In genomic region chr1:28913786-28914227, GRCh38 we compare ENCODE assay signal across 8 cellular contexts. TPM values are rescaled to one million over a fixed set of nuclear protein-coding genes. Genes with fewer than 3 reads are reported as not detected.
A peak's percentile ranks its signal among the peaks of the same experiment; 100 is the strongest.
DNase-seq lines count a peak whose midpoint lies in the region; ATAC-seq, FAIRE-seq and TF ChIP-seq lines count a peak whose summit lies in the region.

No MANE protein-coding gene starts in this region.

- no peaks in the 10 kb centered on the region for H3K36me3 Mint-ChIP-seq in mesothelial cell of epicardium

- H3K9me3 ChIP-seq in HEK293 (ENCODE audit: control insufficient read depth, insufficient read depth, low read depth, low read length) (no peaks in the 10 kb centered on the region), K562 (replicated peaks; ENCODE audit: control insufficient read depth, insufficient read depth, low read depth, low read length) (no peaks in the 10 kb centered on the region)

- ATAC-seq in K562: no peak
- ATAC-seq in HG02678 (IDR thresholded peaks at IDR 0.05; ENCODE audit: unreplicated experiment): no peak
- no peak for ATAC-seq in GM21825 (IDR thresholded peaks at IDR 0.05; ENCODE audit: unreplicated experiment)

- TF ChIP-seq EP300 in K562 (IDR thresholded peaks at IDR 0.05; ENCODE audit: low read length): no peak

- H3K27ac Mint-ChIP-seq in mesothelial cell of epicardium: peak overlapping the region; percentile 91

- H3K27ac ChIP-seq in 22Rv1: peak overlapping the region; percentile 70
- no peak overlapping the region for H3K27ac ChIP-seq in HEK293 (ENCODE audit: extremely low read depth, low read depth, low read length)
- peak overlapping the region; percentile 80 for H3K27ac ChIP-seq in K562 (ENCODE audit: extremely low read depth, low read depth, low read length)

- peaks cover 23% of the 10 kb centered on the region for H3K4me1 Mint-ChIP-seq in mesothelial cell of epicardium

- DNase-seq in K562 (ENCODE audit: extremely low read depth in 1 of 4, low spot score in 3 of 4): no peak
- no peak for DNase-seq in mesothelial cell of epicardium (ENCODE audit: low spot score in 2 of 2, unreplicated experiment in 2 of 2)
- no peak for DNase-seq in kidney glomerular epithelial cell (lab: John Stamatoyannopoulos, UW)
- no peak for DNase-seq in GOT3 (lab: John Stamatoyannopoulos, UW)

- peak overlapping the region; percentile 69 for H3K4me2 ChIP-seq in K562 (ENCODE audit: insufficient read depth, low read length)

- H3K27me3 Mint-ChIP-seq in mesothelial cell of epicardium (ENCODE audit: low read depth): no peaks in the 10 kb centered on the region

- CTCF ChIA-PET in HEK293 (lab: Yijun Ruan, JAX) (interaction anchor here (1.0 to 1.2 kb wide), 5 partner anchors 12 to 120 kb away, joined by 3 to 9 read pairs (median 6); no protein-coding TSS in a partner anchor), K562 (lab: Yijun Ruan, JAX; ENCODE audit: low intra/inter-chr PET ratio) (no interaction called here)

- H3K4me3 ChIP-seq in HEK293 (ENCODE audit: low read depth, low read length) (peak overlapping the region; percentile 22), K562 (peak overlapping the region; percentile 59)

- no peak for TF ChIP-seq RAD21 in K562 (CRISPR knock-in tag; conservative IDR thresholded peaks at IDR 0.05 in 1 of 2, IDR thresholded peaks at IDR 0.05 in 1 of 2)

- H3K27me3 ChIP-seq in K562 (ENCODE audit: control insufficient read depth in 2 of 2, insufficient read depth in 2 of 2, low read length in 2 of 2): no peaks in the 10 kb centered on the region

- TSS peak; percentile 81 for BruUV-seq in K562 (replicated peaks; lab: Mats Ljungman, UMichigan)

- in situ Hi-C loops in K562 (cut with MboI): no loop called here

- intact Hi-C loops in K562 (cut with micrococcal nuclease): loop anchor here (2.0 kb wide), 1 partner anchor 29 kb away; no protein-coding TSS in a partner anchor

- H4K20me1 ChIP-seq in K562 (replicated peaks; ENCODE audit: control insufficient read depth, insufficient read depth, low read length): peaks cover 37% of the 10 kb centered on the region

- peaks cover 89% of the 10 kb centered on the region for H3K79me2 ChIP-seq in K562 (ENCODE audit: control insufficient read depth, insufficient read depth, low read length)

- peak; percentile 11 for FAIRE-seq in K562 (lab: Jason Lieb, UNC)

- peak overlapping the region; percentile 63 for H2AFZ ChIP-seq in K562 (ENCODE audit: low read depth, low read length)

- 0 out of 2 replicates have a peak, but pooled peaks cover 4% of the 10 kb centered on the region for H3K4me1 ChIP-seq in HEK293 (ENCODE audit: control insufficient read depth, insufficient read depth, low read length)
- H3K4me1 ChIP-seq in K562 (replicated peaks in 1 of 2; ENCODE audit: control insufficient read depth in 2 of 2, insufficient read depth in 2 of 2, low read length in 2 of 2): peaks cover 34 to 45% of the 10 kb centered on the region in 2 experiments

- no peak for TF ChIP-seq POLR2A in K562 (conservative IDR thresholded peaks at IDR 0.05)

- H3K9me3 Mint-ChIP-seq in mesothelial cell of epicardium: no peaks in the 10 kb centered on the region

- H3K9me1 ChIP-seq in K562 (ENCODE audit: control insufficient read depth, insufficient read depth, low read length): no peaks in the 10 kb centered on the region

- POLR2A ChIA-PET in HEK293 (lab: Yijun Ruan, JAX): interaction anchor here (0.7 to 2.2 kb wide), 21 partner anchors 9 to 333 kb away, joined by 3 to 9 read pairs (median 3); partner anchors contain the start of genes SRSF4, TAF12 and YTHDF2
- POLR2A ChIA-PET in K562 (lab: Yijun Ruan, JAX): interaction anchor here (0.6 to 3.7 kb wide), 13 partner anchors 11 to 390 kb away, joined by 3 to 35 read pairs (median 4); partner anchors contain the start of gene MECR

- 29% methylated on average over 10 of the region's 10 CpGs for WGBS in K562 (ENCODE audit: insufficient coverage, low coverage, missing lambda C conversion rate)

- no peak for TF ChIP-seq CTCF in 22Rv1 (IDR thresholded peaks at IDR 0.05)
- TF ChIP-seq CTCF in HEK293 (tag by site-specific recombination; IDR thresholded peaks at IDR 0.05): no peak
- TF ChIP-seq CTCF in K562 (IDR thresholded peaks at IDR 0.05 in 2 of 3, conservative IDR thresholded peaks at IDR 0.05 in 1 of 3; ENCODE audit: insufficient read depth in 2 of 3, low read depth in 1 of 3, low read length in 3 of 3): no peak
- TF ChIP-seq CTCF in mesothelial cell of epicardium (IDR thresholded peaks at IDR 0.05; ENCODE audit: unreplicated experiment): no peak

- peak overlapping the region; percentile 69 for H3K4me3 Mint-ChIP-seq in mesothelial cell of epicardium

- no peaks in the 10 kb centered on the region; a peak in 1 of 3 replicates for H3K36me3 ChIP-seq in HEK293 (ENCODE audit: control insufficient read depth in 2 of 2, insufficient read depth in 1 of 2, low read length in 2 of 2)
- peaks cover 45% of the 10 kb centered on the region for H3K36me3 ChIP-seq in K562 (ENCODE audit: control insufficient read depth, insufficient read depth, low read length)

- peak overlapping the region; percentile 36 to 93 for H3K9ac ChIP-seq in K562 (ENCODE audit: insufficient read depth in 1 of 2, low read depth in 2 of 2, low read length in 2 of 2)

TF ChIP-seq in HEK293, 187 proteins besides CTCF, POLR2A, EP300 and RAD21 (continues in another document):
- TF ChIP-seq ZNF785 (tag by site-specific recombination; IDR thresholded peaks at IDR 0.05) (no peak), ZFP37 (tag by site-specific recombination; IDR thresholded peaks at IDR 0.05) (no peak), ZNF184 (tag by site-specific recombination; IDR thresholded peaks at IDR 0.05) (no peak)
- TF ChIP-seq, protein P1, sequence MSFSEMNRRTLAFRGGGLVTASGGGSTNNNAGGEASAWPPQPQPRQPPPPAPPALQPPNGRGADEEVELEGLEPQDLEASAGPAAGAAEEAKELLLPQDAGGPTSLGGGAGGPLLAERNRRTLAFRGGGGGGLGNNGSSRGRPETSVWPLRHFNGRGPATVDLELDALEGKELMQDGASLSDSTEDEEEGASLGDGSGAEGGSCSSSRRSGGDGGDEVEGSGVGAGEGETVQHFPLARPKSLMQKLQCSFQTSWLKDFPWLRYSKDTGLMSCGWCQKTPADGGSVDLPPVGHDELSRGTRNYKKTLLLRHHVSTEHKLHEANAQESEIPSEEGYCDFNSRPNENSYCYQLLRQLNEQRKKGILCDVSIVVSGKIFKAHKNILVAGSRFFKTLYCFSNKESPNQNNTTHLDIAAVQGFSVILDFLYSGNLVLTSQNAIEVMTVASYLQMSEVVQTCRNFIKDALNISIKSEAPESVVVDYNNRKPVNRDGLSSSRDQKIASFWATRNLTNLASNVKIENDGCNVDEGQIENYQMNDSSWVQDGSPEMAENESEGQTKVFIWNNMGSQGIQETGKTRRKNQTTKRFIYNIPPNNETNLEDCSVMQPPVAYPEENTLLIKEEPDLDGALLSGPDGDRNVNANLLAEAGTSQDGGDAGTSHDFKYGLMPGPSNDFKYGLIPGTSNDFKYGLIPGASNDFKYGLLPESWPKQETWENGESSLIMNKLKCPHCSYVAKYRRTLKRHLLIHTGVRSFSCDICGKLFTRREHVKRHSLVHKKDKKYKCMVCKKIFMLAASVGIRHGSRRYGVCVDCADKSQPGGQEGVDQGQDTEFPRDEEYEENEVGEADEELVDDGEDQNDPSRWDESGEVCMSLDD (tag by site-specific recombination; IDR thresholded peaks at IDR 0.05): peak; percentile 34; the same call in 1 of the 2 replicates

TF ChIP-seq in K562, 482 proteins besides CTCF, POLR2A, EP300 and RAD21 (continues in another document):
- no peak for TF ChIP-seq SMAD1 (IDR thresholded peaks at IDR 0.05; ENCODE audit: low read depth, low read length, partially characterized antibody)
- no peak for TF ChIP-seq NEUROD1 (IDR thresholded peaks at IDR 0.05; ENCODE audit: borderline replicate concordance, low read depth, low read length, partially characterized antibody)
- peak; percentile 55; the same call in 1 of the 2 replicates for TF ChIP-seq HDGF (IDR thresholded peaks at IDR 0.05)
- TF ChIP-seq NR4A1 (CRISPR knock-in tag; IDR thresholded peaks at IDR 0.05): peak; percentile 59; the same call in 1 of the 2 replicates
- no peak for TF ChIP-seq NR4A1 (tag; IDR thresholded peaks at IDR 0.05)
- 0 out of 2 replicates have a peak, but pooled peaks have one; percentile 26 for TF ChIP-seq MTA1 (IDR thresholded peaks at IDR 0.05; ENCODE audit: borderline replicate concordance)
- TF ChIP-seq MTA3 (IDR thresholded peaks at IDR 0.05; ENCODE audit: borderline replicate concordance): 0 out of 2 replicates have a peak, but pooled peaks have one; percentile 25
- no peak for TF ChIP-seq MEF2D (tag; conservative IDR thresholded peaks at IDR 0.05; ENCODE audit: low read depth)
- no peak for TF ChIP-seq POLR3A (IDR thresholded peaks at IDR 0.05; ENCODE audit: borderline replicate concordance, extremely low read depth, insufficient read depth, insufficient read length)
- TF ChIP-seq ETV1 (tag; conservative IDR thresholded peaks at IDR 0.05; ENCODE audit: low read depth): 0 out of 2 replicates have a peak, but pooled peaks have one; percentile 14

RNA-seq across cellular contexts. Expression of gene EPB41, which starts 0.6 kb away (rescaled TPM):
- 277 and 637 TPM in 2 replicates for total RNA-seq in K562 (2011; cell fraction: chromatin; rRNA removed; ENCODE audit: low replicate concordance)
- total RNA-seq in K562 (2011; cell fraction: nucleolus; rRNA removed): 152 and 208 TPM in 2 replicates
- total RNA-seq in K562 (2011; cell fraction: nucleoplasm; rRNA removed): 354 and 569 TPM in 2 replicates
- total RNA-seq in K562 (2014; rRNA removed): 141 and 146 TPM in 2 replicates
- total RNA-seq in K562 (2014; rRNA removed; fragmentation: Illumina TruSeq; extraction: Trizol): 169 and 175 TPM in 2 replicates
- 186 and 188 TPM in 2 replicates for total RNA-seq in K562 (2015; rRNA removed; fragmentation: Illumina TruSeq; extraction: Trizol)
- 141 and 147 TPM in 2 replicates for total RNA-seq in K562 (2021)
- 185 and 213 TPM in 2 replicates for polyA plus RNA-seq in K562 (2011; rRNA removed)
- polyA plus RNA-seq in K562 (2011; cell fraction: cytosol; rRNA removed): 72.3 and 123 TPM in 2 replicates
- polyA plus RNA-seq in K562 (2011; cell fraction: nucleus; rRNA removed): 68.9 and 82.0 TPM in 2 replicates
- polyA plus RNA-seq in K562 (2012): 89.0 and 98.6 TPM in 2 replicates
- 150 and 201 TPM in 2 replicates for polyA plus RNA-seq in K562 (2014; fragmentation: Illumina TruSeq; extraction: Trizol)
- polyA plus RNA-seq in K562 (2014; fragmentation: Nextera tagmentation; extraction: Ambion mirVana): 1 to 10 TPM; 3.7 to 7.0 TPM
- polyA plus RNA-seq in K562 (2014; rRNA removed): 105 and 123 TPM in 2 replicates
- 313 and 341 TPM in 2 replicates for polyA minus RNA-seq in K562 (2011; rRNA and poly(A)+ RNA removed)
- 113 and 123 TPM in 2 replicates for polyA minus RNA-seq in K562 (2011; cell fraction: cytosol; rRNA and poly(A)+ RNA removed)
- polyA minus RNA-seq in K562 (2011; cell fraction: nucleus; rRNA and poly(A)+ RNA removed): 54.0 and 104 TPM in 2 replicates
- total RNA-seq in mesothelial cell of epicardium: 61.5 to 63.7 TPM (median 62.5 TPM) in 3 replicates
